9 cellular contexts compared by ENCODE assay signal in genomic region chr19:48806818-48807589, GRCh38. TPM values are rescaled to one million over a fixed set of nuclear protein-coding genes. Genes with fewer than 3 reads are reported as not detected.
A peak's percentile ranks its signal among the peaks of the same experiment; 100 is the strongest.
DNase-seq lines count a peak whose midpoint lies in the region; ATAC-seq and TF ChIP-seq lines count a peak whose summit lies in the region.
"Had no signal": no experiment of that assay in that cellular context is flagged by ENCODE, and none has a peak within 500 bp of the region (broad histone marks: within the 10 kb centered on the region; RNA-seq: fewer than 3 reads in every experiment).

No MANE protein-coding gene starts in this region.

- H3K36me3 Mint-ChIP-seq in activated naive CD8-positive, alpha-beta T cell treated with anti-CD3 and anti-CD28 coated beads, Interleukin-2, amount 50 U/mL, for 24 hours (ENCODE audit: low read depth): peaks cover 2% of the 10 kb centered on the region
- H3K36me3 Mint-ChIP-seq in natural killer cell: no peaks in the 10 kb centered on the region

- no peaks in the 10 kb centered on the region for H3K27me3 Mint-ChIP-seq in stimulated activated naive CD8-positive, alpha-beta T cell treated with anti-CD3 and anti-CD28 coated beads, Interleukin-15, amount 100 ng/mL, for 72 hours
- H3K27me3 Mint-ChIP-seq in activated naive CD8-positive, alpha-beta T cell treated with anti-CD3 and anti-CD28 coated beads, Interleukin-2, amount 50 U/mL, for 24 hours: no peaks in the 10 kb centered on the region
- H3K27me3 Mint-ChIP-seq in natural killer cell (ENCODE audit: low read depth in 2 of 2): no peaks in the 10 kb centered on the region
- H3K27me3 Mint-ChIP-seq: activated T-helper 17 cell treated with anti-CD3 and anti-CD28 coated beads, Interleukin-2, amount 50 U/mL, for 72 hours had no signal

- TF ChIP-seq CTCF in natural killer cell (IDR thresholded peaks at IDR 0.05): no peak

- peak; percentile 31 for DNase-seq in stimulated activated naive CD8-positive, alpha-beta T cell treated with anti-CD3 and anti-CD28 coated beads, Interleukin-15, Interleukin-2, amounts not matched to agents 100 U/mL and 50 U/mL, for 24 hours
- DNase-seq in stimulated activated naive CD8-positive, alpha-beta T cell treated with anti-CD3 and anti-CD28 coated beads, Interleukin-15, amount 100 ng/mL, for 72 hours: no peak
- DNase-seq in activated naive CD8-positive, alpha-beta T cell treated with anti-CD3 and anti-CD28 coated beads, Interleukin-2, amount 50 U/mL, for 24 hours: no peak
- DNase-seq in left colon: peak; percentile 69 to 77
- no peak for DNase-seq in natural killer cell
- DNase-seq in superior temporal gyrus (ENCODE audit: extremely low spot score): no peak
- no peak for DNase-seq in NCI-H128 (lab: John Stamatoyannopoulos, UW; ENCODE audit: unreplicated experiment)
- DNase-seq in activated gamma-delta T cell treated with Interleukin-2 at 50 U/mL for 16 hours: no peak

- no peak overlapping the region for H3K4me3 Mint-ChIP-seq in stimulated activated naive CD8-positive, alpha-beta T cell treated with anti-CD3 and anti-CD28 coated beads, Interleukin-15, amount 100 ng/mL, for 72 hours
- no peak overlapping the region for H3K4me3 Mint-ChIP-seq in activated naive CD8-positive, alpha-beta T cell treated with anti-CD3 and anti-CD28 coated beads, Interleukin-2, amount 50 U/mL, for 24 hours
- H3K4me3 Mint-ChIP-seq in natural killer cell: no peak overlapping the region
- H3K4me3 Mint-ChIP-seq: activated T-helper 17 cell treated with anti-CD3 and anti-CD28 coated beads, Interleukin-2, amount 50 U/mL, for 72 hours had no signal

- intact Hi-C loops in left colon (cut with DNase I, micrococcal nuclease) (no loop called here), natural killer cell (cut with micrococcal nuclease) (no loop called here)

- H3K27ac Mint-ChIP-seq in stimulated activated naive CD8-positive, alpha-beta T cell treated with anti-CD3 and anti-CD28 coated beads, Interleukin-15, amount 100 ng/mL, for 72 hours: no peak overlapping the region
- H3K27ac Mint-ChIP-seq in activated naive CD8-positive, alpha-beta T cell treated with anti-CD3 and anti-CD28 coated beads, Interleukin-2, amount 50 U/mL, for 24 hours: no peak overlapping the region
- no peak overlapping the region for H3K27ac Mint-ChIP-seq in natural killer cell
- H3K27ac Mint-ChIP-seq: activated T-helper 17 cell treated with anti-CD3 and anti-CD28 coated beads, Interleukin-2, amount 50 U/mL, for 72 hours had no signal

- H3K4me1 Mint-ChIP-seq in stimulated activated naive CD8-positive, alpha-beta T cell treated with anti-CD3 and anti-CD28 coated beads, Interleukin-15, amount 100 ng/mL, for 72 hours: peaks cover 46% of the 10 kb centered on the region
- peaks cover 13% of the 10 kb centered on the region for H3K4me1 Mint-ChIP-seq in activated naive CD8-positive, alpha-beta T cell treated with anti-CD3 and anti-CD28 coated beads, Interleukin-2, amount 50 U/mL, for 24 hours
- peaks cover 17 to 27% of the 10 kb centered on the region in 2 donors for H3K4me1 Mint-ChIP-seq in natural killer cell

- ATAC-seq in stimulated activated naive CD8-positive, alpha-beta T cell treated with anti-CD3 and anti-CD28 coated beads, Interleukin-15, Interleukin-2, amounts not matched to agents 100 U/mL and 50 U/mL, for 24 hours: no peak
- ATAC-seq in stimulated activated naive CD8-positive, alpha-beta T cell treated with anti-CD3 and anti-CD28 coated beads, Interleukin-15, amount 100 ng/mL, for 72 hours: no peak
- ATAC-seq in activated naive CD8-positive, alpha-beta T cell treated with anti-CD3 and anti-CD28 coated beads, Interleukin-2, amount 50 U/mL, for 24 hours: peak; percentile 40
- ATAC-seq in left colon: peak; percentile 55
- no peak for ATAC-seq in natural killer cell
- ATAC-seq: activated T-helper 17 cell treated with anti-CD3 and anti-CD28 coated beads, Interleukin-2, amount 50 U/mL, for 72 hours had no signal

- H3K9me3 Mint-ChIP-seq in stimulated activated naive CD8-positive, alpha-beta T cell treated with anti-CD3 and anti-CD28 coated beads, Interleukin-15, amount 100 ng/mL, for 72 hours: no peaks in the 10 kb centered on the region
- no peaks in the 10 kb centered on the region for H3K9me3 Mint-ChIP-seq in activated naive CD8-positive, alpha-beta T cell treated with anti-CD3 and anti-CD28 coated beads, Interleukin-2, amount 50 U/mL, for 24 hours
- no peaks in the 10 kb centered on the region for H3K9me3 Mint-ChIP-seq in natural killer cell
- H3K9me3 Mint-ChIP-seq: activated T-helper 17 cell treated with anti-CD3 and anti-CD28 coated beads, Interleukin-2, amount 50 U/mL, for 72 hours had no signal

RNA-seq across cellular contexts. Expression of gene BCAT2, which starts 3.8 kb away (rescaled TPM):
- total RNA-seq in left colon (10 to 100 TPM; 57.5 to 78.0 TPM), natural killer cell (10 to 100 TPM; 11.4 to 14.5 (median 12.1) TPM)

RNA-seq across cellular contexts. Expression of gene HSD17B14, which starts 29.3 kb away (rescaled TPM):
- total RNA-seq in left colon: 1 to 10 TPM; 3.3 to 4.6 TPM
- under 1 TPM in 1 of 3 donors, not detected in 2; 0.75 TPM for total RNA-seq in natural killer cell

RNA-seq across cellular contexts. Expression of gene FGF21, which starts 51.7 kb away (rescaled TPM):
- total RNA-seq in left colon (not detected), natural killer cell (not detected)
- total RNA-seq: activated T-helper 17 cell treated with anti-CD3 and anti-CD28 coated beads, Interleukin-2, amount 50 U/mL, for 72 hours had no signal

RNA-seq across cellular contexts. Expression of gene FUT1, which starts 54.6 kb away (rescaled TPM):
- under 1 TPM; 0.37 to 0.56 TPM for total RNA-seq in left colon
- under 1 TPM in 1 of 3 donors, not detected in 2; 0.18 TPM for total RNA-seq in natural killer cell

Comparison
In these comparisons a context has a peak if more than half of its experiments do, and no peak if none do; other contexts are left out.
1. DNase-seq: peak in stimulated activated naive CD8-positive, alpha-beta T cell treated with anti-CD3 and anti-CD28 coated beads, Interleukin-15, Interleukin-2, amounts not matched to agents 100 U/mL and 50 U/mL, for 24 hours (single experiment) and left colon (2 of 2); none in stimulated activated naive CD8-positive, alpha-beta T cell treated with anti-CD3 and anti-CD28 coated beads, Interleukin-15, amount 100 ng/mL, for 72 hours (0 of 2), activated naive CD8-positive, alpha-beta T cell treated with anti-CD3 and anti-CD28 coated beads, Interleukin-2, amount 50 U/mL, for 24 hours (single experiment), natural killer cell (single experiment), superior temporal gyrus (single experiment), NCI-H128 (single experiment) and activated gamma-delta T cell treated with Interleukin-2 at 50 U/mL for 16 hours (single experiment).
2. ATAC-seq: peak in activated naive CD8-positive, alpha-beta T cell treated with anti-CD3 and anti-CD28 coated beads, Interleukin-2, amount 50 U/mL, for 24 hours (single experiment) and left colon (single experiment); none in stimulated activated naive CD8-positive, alpha-beta T cell treated with anti-CD3 and anti-CD28 coated beads, Interleukin-15, Interleukin-2, amounts not matched to agents 100 U/mL and 50 U/mL, for 24 hours (single experiment), stimulated activated naive CD8-positive, alpha-beta T cell treated with anti-CD3 and anti-CD28 coated beads, Interleukin-15, amount 100 ng/mL, for 72 hours (single experiment) and natural killer cell (0 of 3).